Comparison of ENCODE assay signal across 1 cellular context in genomic region chr6:1278057-1278720, GRCh38.
A peak's percentile ranks its signal among the peaks of the same experiment; 100 is the strongest.
TF ChIP-seq lines count a peak whose summit lies in the region.

No MANE protein-coding gene starts in this region.

TF ChIP-seq in HepG2, 621 proteins besides CTCF, POLR2A, EP300 and RAD21 (continued from another document):
- TF ChIP-seq HOXA9 (CRISPR knock-in tag; IDR thresholded peaks at IDR 0.05; ENCODE audit: borderline replicate concordance) (no peak), ZFP37 (CRISPR knock-in tag; IDR thresholded peaks at IDR 0.05; ENCODE audit: borderline replicate concordance) (no peak), MTA3 (CRISPR knock-in tag; IDR thresholded peaks at IDR 0.05) (no peak), ZNF772 (CRISPR knock-in tag; IDR thresholded peaks at IDR 0.05) (no peak), HOXA3 (CRISPR knock-in tag; IDR thresholded peaks at IDR 0.05) (no peak), ADNP (CRISPR knock-in tag; IDR thresholded peaks at IDR 0.05) (no peak), E2F5 (CRISPR knock-in tag; conservative IDR thresholded peaks at IDR 0.05) (no peak), HNF4A (CRISPR knock-in tag; IDR thresholded peaks at IDR 0.05) (no peak), ZBTB33 (CRISPR knock-in tag; IDR thresholded peaks at IDR 0.05) (no peak), ZNF776 (CRISPR knock-in tag; IDR thresholded peaks at IDR 0.05) (no peak), NR1H2 (CRISPR knock-in tag; IDR thresholded peaks at IDR 0.05; ENCODE audit: borderline replicate concordance, low read depth) (no peak), TEAD3 (CRISPR knock-in tag; optimal IDR thresholded peaks at IDR 0.05; ENCODE audit: borderline replicate concordance) (peak; percentile 17), BRF2 (CRISPR knock-in tag; IDR thresholded peaks at IDR 0.05) (no peak), ZNF572 (CRISPR knock-in tag; IDR thresholded peaks at IDR 0.05) (no peak), ZGPAT (CRISPR knock-in tag; IDR thresholded peaks at IDR 0.05) (no peak), HNF1A (IDR thresholded peaks at IDR 0.05; ENCODE audit: low read depth) (no peak), HNF1A (CRISPR knock-in tag; IDR thresholded peaks at IDR 0.05; ENCODE audit: borderline replicate concordance) (no peak), STAG1 (CRISPR knock-in tag; IDR thresholded peaks at IDR 0.05) (no peak), ATF7 (IDR thresholded peaks at IDR 0.05) (0 out of 2 replicates have a peak, but pooled peaks have one; percentile 10), ATF7 (CRISPR knock-in tag; IDR thresholded peaks at IDR 0.05) (no peak), KLF9 (CRISPR knock-in tag; IDR thresholded peaks at IDR 0.05; ENCODE audit: low read depth) (no peak)
